Comparison of ENCODE assay signal across 16 cellular contexts in the genomic region with DNA sequence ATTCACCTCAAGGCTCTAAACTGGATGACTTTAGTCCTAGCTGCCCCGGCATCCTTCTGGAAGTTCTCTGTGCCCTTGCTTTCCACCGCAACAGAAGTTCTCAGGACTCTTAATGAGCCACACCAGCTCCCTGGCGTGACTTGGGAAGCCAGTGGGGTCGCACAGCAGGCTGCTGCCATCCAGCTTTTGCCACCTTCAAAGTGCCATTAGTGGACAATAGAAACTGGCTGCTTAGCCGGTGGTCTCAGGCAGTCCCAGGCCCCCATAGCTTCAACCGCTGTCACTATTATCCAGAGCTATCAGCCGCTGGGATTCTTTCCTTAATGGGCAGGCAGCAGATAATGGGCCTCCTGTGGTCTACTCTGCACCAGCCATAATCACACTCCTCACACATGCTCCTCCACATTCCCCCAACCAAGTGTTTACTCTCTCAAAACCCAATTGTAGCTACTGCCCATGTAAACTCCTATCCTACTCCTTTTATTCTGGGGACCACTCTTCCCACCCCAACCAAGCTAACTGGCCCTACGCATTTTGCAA.
"Had no signal": no experiment of that assay in that cellular context is flagged by ENCODE, and none has a peak within 500 bp of the region (broad histone marks: within the 10 kb centered on the region; RNA-seq: fewer than 3 reads in every experiment).

No MANE protein-coding gene starts in this region.

- H3K4me3 Mint-ChIP-seq: activated CD4-positive, alpha-beta T cell treated with anti-CD3 and anti-CD28 coated beads for 36 hours; activated CD8-positive, alpha-beta T cell treated with anti-CD3 and anti-CD28 coated beads for 36 hours; naive thymus-derived CD8-positive, alpha-beta T cell had no signal

- H3K9me3 Mint-ChIP-seq: activated CD8-positive, alpha-beta T cell treated with anti-CD3 and anti-CD28 coated beads for 36 hours; naive thymus-derived CD8-positive, alpha-beta T cell had no signal

- DNase-seq: activated CD4-positive, alpha-beta T cell treated with anti-CD3 and anti-CD28 coated beads for 36 hours; activated CD8-positive, alpha-beta memory T cell treated with anti-CD3 and anti-CD28 coated beads, Interleukin-2, amount 50 U/mL, for 48 hours; activated CD8-positive, alpha-beta T cell treated with anti-CD3 and anti-CD28 coated beads for 36 hours; activated naive CD4-positive, alpha-beta T cell treated with Interleukin-2 at 50 U/mL for 16 hours; amniotic stem cell; body of pancreas; cerebellar nuclear complex; dermis blood vessel endothelial cell; erythroblast; hippocampal formation; midbrain; naive thymus-derived CD8-positive, alpha-beta T cell; stimulated activated CD4-positive, alpha-beta T cell treated with anti-CD3 and anti-CD28 coated beads, Interleukin-4, amount 100 ng/mL, for 4 hours; stomach; uterus had no signal

- H3K27me3 ChIP-seq: body of pancreas, stomach, uterus had no signal

- H3K4me1 ChIP-seq: body of pancreas had no signal

- H3K4me3 ChIP-seq: body of pancreas, stomach, thoracic aorta, uterus had no signal

- ATAC-seq: activated CD4-positive, alpha-beta T cell treated with anti-CD3 and anti-CD28 coated beads for 36 hours; activated CD8-positive, alpha-beta T cell treated with anti-CD3 and anti-CD28 coated beads for 36 hours; body of pancreas; naive thymus-derived CD8-positive, alpha-beta T cell had no signal

- H3K27ac Mint-ChIP-seq: activated CD8-positive, alpha-beta T cell treated with anti-CD3 and anti-CD28 coated beads for 36 hours; naive thymus-derived CD8-positive, alpha-beta T cell had no signal

- H3K36me3 Mint-ChIP-seq: naive thymus-derived CD8-positive, alpha-beta T cell had no signal

- H3K36me3 ChIP-seq: thoracic aorta, uterus had no signal

- H3K27ac ChIP-seq: body of pancreas, thoracic aorta, uterus had no signal

- H3K4me1 Mint-ChIP-seq: naive thymus-derived CD8-positive, alpha-beta T cell had no signal

- H3K9me3 ChIP-seq: body of pancreas, stomach, thoracic aorta, uterus had no signal
